ENCODE assay signal across 8 cellular contexts in genomic region chr16:2151188-2152091, GRCh38. TPM values are rescaled to one million over a fixed set of nuclear protein-coding genes. Genes with fewer than 3 reads are reported as not detected.
DNase-seq lines count a peak whose midpoint lies in the region; ATAC-seq and TF ChIP-seq lines count a peak whose summit lies in the region.

No MANE protein-coding gene starts in this region.

- H3K56ac ChIP-seq in IMR-90 (ENCODE audit: extremely low read depth, insufficient read depth, low read length): no peak overlapping the region

- H4K8ac ChIP-seq in IMR-90 (ENCODE audit: low read depth in 2 of 2, low read length in 2 of 2): no peak overlapping the region

- no peak overlapping the region for H3K4me2 ChIP-seq in IMR-90 (ENCODE audit: low read depth, low read length)

- peaks cover 10% of the 10 kb centered on the region for H3K9me1 ChIP-seq in IMR-90 (ENCODE audit: insufficient read depth, low read length)

- no TSS peak for BruUV-seq in Caco-2 (replicated peaks; lab: Mats Ljungman, UMichigan)
- BruUV-seq in IMR-90 (replicated peaks; lab: Mats Ljungman, UMichigan): no TSS peak

- no peak overlapping the region for H2AFZ ChIP-seq in IMR-90 (replicated peaks; ENCODE audit: low read length, poor library complexity)

- H3K36me3 Mint-ChIP-seq in Caco-2 (ENCODE audit: insufficient read depth, unreplicated experiment) (peaks cover 63% of the 10 kb centered on the region), naive B cell (no peaks in the 10 kb centered on the region)
- H3K36me3 Mint-ChIP-seq in activated naive CD4-positive, alpha-beta T cell treated with anti-CD3 and anti-CD28 coated beads, Interleukin-2, amount 50 U/mL, for 72 hours: peaks cover 30 to 39% of the 10 kb centered on the region in 2 donors

- H3K36me3 ChIP-seq in Caco-2 (ENCODE audit: control insufficient read depth, insufficient read depth, low read length): peaks cover 8% of the 10 kb centered on the region
- peaks cover 32% of the 10 kb centered on the region for H3K36me3 ChIP-seq in IMR-90 (ENCODE audit: control insufficient read depth, insufficient read depth, low read length)

- peak overlapping the region; percentile 36 for H3K27ac Mint-ChIP-seq in Caco-2 (ENCODE audit: unreplicated experiment)
- H3K27ac Mint-ChIP-seq in activated naive CD4-positive, alpha-beta T cell treated with anti-CD3 and anti-CD28 coated beads, Interleukin-2, amount 50 U/mL, for 72 hours: peak overlapping the region; percentile 15 to 92
- H3K27ac Mint-ChIP-seq in naive B cell: peak overlapping the region in 1 of 6 donors; percentile 10

- ATAC-seq in IMR-90 (ENCODE audit: low read depth) (no peak), naive B cell (ENCODE audit: low read depth in 2 of 2) (no peak), GM19452 (IDR thresholded peaks at IDR 0.05; ENCODE audit: unreplicated experiment) (no peak), HG03097 (IDR thresholded peaks at IDR 0.05; ENCODE audit: low FRiP score, unreplicated experiment) (no peak)
- ATAC-seq in activated naive CD4-positive, alpha-beta T cell treated with anti-CD3 and anti-CD28 coated beads, Interleukin-2, amount 50 U/mL, for 72 hours: no peak

- peak overlapping the region; percentile 66 for H2AK9ac ChIP-seq in IMR-90 (replicated peaks; ENCODE audit: low read depth, low read length, poor library complexity)

- H4K20me1 ChIP-seq in IMR-90 (ENCODE audit: insufficient read depth, low read length): peaks cover 81% of the 10 kb centered on the region

- WGBS in IMR-90 (ENCODE audit: extremely low coverage in 2 of 2, insufficient read length in 1 of 2), 2 experiments: 56% methylated on average over 6 of the region's 13 CpGs; no CpG with 5 or more reads in 1 of the 2 experiments

- H3K9me3 Mint-ChIP-seq in Caco-2 (ENCODE audit: unreplicated experiment) (no peaks in the 10 kb centered on the region), naive B cell (no peaks in the 10 kb centered on the region)
- H3K9me3 Mint-ChIP-seq in activated naive CD4-positive, alpha-beta T cell treated with anti-CD3 and anti-CD28 coated beads, Interleukin-2, amount 50 U/mL, for 72 hours: no peaks in the 10 kb centered on the region

- POLR2A ChIA-PET in Caco-2 (lab: Charles Lee): no interaction called here
- POLR2A ChIA-PET in IMR-90 (lab: Charles Lee; ENCODE audit: unreplicated experiment): no interaction called here

- H3K79me1 ChIP-seq in IMR-90 (ENCODE audit: low read depth in 1 of 2, low read length in 2 of 2): peaks cover 11 to 69% of the 10 kb centered on the region in 2 experiments; a peak in 3 of 4 replicates

- dilution Hi-C loops in IMR-90 (cut with HindIII; ENCODE audit: low sequenced_read_pairs, unreplicated experiment): no loop called here

- no peak; the same call in 1 of the 2 replicates for TF ChIP-seq POLR2A in IMR-90 (IDR thresholded peaks at IDR 0.05; ENCODE audit: low read depth, low read length)

- intact Hi-C loops in Caco-2 (cut with micrococcal nuclease; ENCODE audit: unreplicated experiment) (no loop called here), IMR-90 (cut with micrococcal nuclease) (no loop called here)

- H2BK15ac ChIP-seq in IMR-90 (ENCODE audit: low read depth, low read length): no peak overlapping the region

- H3K18ac ChIP-seq in IMR-90 (ENCODE audit: low read depth, low read length): no peak overlapping the region

- no peak overlapping the region for H3K4me3 ChIP-seq in Caco-2 (ENCODE audit: low read depth, low read length)
- H3K4me3 ChIP-seq in IMR-90 (ENCODE audit: insufficient read depth, low read depth, low read length): no peak overlapping the region

- CTCF ChIA-PET in Caco-2 (lab: Charles Lee): interaction anchor here (0.9 to 1.2 kb wide), 3 partner anchors 11 to 100 kb away, joined by 3 to 4 read pairs (median 4); partner anchors contain the start of gene ECI1
- CTCF ChIA-PET in IMR-90 (lab: Yijun Ruan, JAX): interaction anchor here (0.6 to 0.9 kb wide), 2 partner anchors 11 to 85 kb away, joined by 3 to 5 read pairs; partner anchors contain the start of gene DNASE1L2

- H3K27me3 ChIP-seq in Caco-2 (replicated peaks; ENCODE audit: control insufficient read depth, insufficient read depth, low read length) (no peaks in the 10 kb centered on the region), IMR-90 (ENCODE audit: control insufficient read depth, insufficient read depth, low read length) (no peaks in the 10 kb centered on the region)

- H3K4me1 ChIP-seq in Caco-2: peaks cover 40% of the 10 kb centered on the region
- peaks cover 40% of the 10 kb centered on the region for H3K4me1 ChIP-seq in IMR-90 (ENCODE audit: control insufficient read depth, insufficient read depth, low read length)

- no peak overlapping the region for H4K5ac ChIP-seq in IMR-90 (ENCODE audit: low read depth, low read length)

- peak overlapping the region; percentile 35 for H3K4me3 Mint-ChIP-seq in Caco-2 (ENCODE audit: unreplicated experiment)
- H3K4me3 Mint-ChIP-seq in naive B cell: peak overlapping the region in 6 of 8 donors; percentile 45 to 79 (median 65)

- H4K91ac ChIP-seq in IMR-90 (ENCODE audit: insufficient read depth, low read depth, low read length): no peak overlapping the region

- H3K27me3 Mint-ChIP-seq in Caco-2 (ENCODE audit: insufficient read depth, unreplicated experiment) (peaks cover 3% of the 10 kb centered on the region), naive B cell (no peaks in the 10 kb centered on the region)

- no peak overlapping the region for H2BK120ac ChIP-seq in IMR-90 (ENCODE audit: low read depth, low read length)

- peak overlapping the region; percentile 4; the same call in 1 of the 2 replicates for H3K9ac ChIP-seq in IMR-90 (ENCODE audit: low read depth, low read length)

- H3K4me1 Mint-ChIP-seq in Caco-2 (ENCODE audit: low read depth, unreplicated experiment) (peaks cover 20% of the 10 kb centered on the region), naive B cell (peaks cover 30 to 45% (median 30%) of the 10 kb centered on the region in 3 donors)

- no peak overlapping the region for H2AK5ac ChIP-seq in IMR-90 (ENCODE audit: low read depth, low read length)

- TF ChIP-seq RAD21 in IMR-90 (IDR thresholded peaks at IDR 0.05; ENCODE audit: low read length): no peak

- no peak overlapping the region for H3K14ac ChIP-seq in IMR-90 (replicated peaks; ENCODE audit: low read depth, low read length)

- no peak overlapping the region for H2BK20ac ChIP-seq in IMR-90 (ENCODE audit: low read depth, low read length)

- no peaks in the 10 kb centered on the region for H3K9me3 ChIP-seq in Caco-2
- H3K9me3 ChIP-seq in IMR-90 (ENCODE audit: control insufficient read depth, insufficient read depth, low read length): no peaks in the 10 kb centered on the region

- DNase-seq in Caco-2 (no peak), IMR-90 (no peak), naive B cell (no peak), NCI-H1436 (lab: John Stamatoyannopoulos, UW) (no peak)
- no peak for DNase-seq in activated naive CD4-positive, alpha-beta T cell treated with anti-CD3 and anti-CD28 coated beads, Interleukin-2, amount 50 U/mL, for 72 hours (ENCODE audit: low spot score in 2 of 2)
- no peak for DNase-seq in stimulated activated naive CD4-positive, alpha-beta T cell treated with Interleukin-2 at 50 U/mL for 16 hours (lab: John Stamatoyannopoulos, UW)

- H3K23ac ChIP-seq in IMR-90 (ENCODE audit: low read depth, low read length): 0 out of 2 replicates have a peak overlapping the region, but pooled peaks have one; percentile 17

- H2BK5ac ChIP-seq in IMR-90 (ENCODE audit: low read depth, low read length, poor library complexity, severe bottlenecking): no peak overlapping the region

- no peak overlapping the region for H3K4ac ChIP-seq in IMR-90 (ENCODE audit: low read depth, low read length)

- TF ChIP-seq CTCF in Caco-2 (IDR thresholded peaks at IDR 0.05; ENCODE audit: insufficient read depth in 1 of 2, low read depth in 1 of 2, low read length in 1 of 2, severe bottlenecking in 1 of 2, unreplicated experiment in 1 of 2) (no peak), IMR-90 (conservative IDR thresholded peaks at IDR 0.05; ENCODE audit: low read depth, low read length) (no peak)

- no peak overlapping the region for H3K27ac ChIP-seq in IMR-90 (ENCODE audit: insufficient read depth, low read length)

- in situ Hi-C loops in IMR-90 (cut with MboI; ENCODE audit: low sequenced_read_pairs): no loop called here

RNA-seq across cellular contexts. Expression of gene RAB26, which starts 3.0 kb away (rescaled TPM):
- 1.0 and 1.2 TPM in 2 replicates for total RNA-seq in Caco-2 (2022)
- total RNA-seq in IMR-90 (2012; rRNA removed): 1.1 TPM in 2 replicates
- 4.5 and 4.8 TPM in 2 replicates for polyA plus RNA-seq in IMR-90 (2012; rRNA removed)
- 2.8 and 4.9 TPM in 2 replicates for polyA plus RNA-seq in IMR-90 (2012; cell fraction: cytosol; rRNA removed)
- 33.0 and 40.5 TPM in 2 replicates for polyA plus RNA-seq in IMR-90 (2012; cell fraction: nucleus; rRNA removed; ENCODE audit: low replicate concordance)
- total RNA-seq in activated naive CD4-positive, alpha-beta T cell treated with anti-CD3 and anti-CD28 coated beads, Interleukin-2, amount 50 U/mL, for 72 hours: under 1 TPM in 1 of 2 donors, not detected in 1; 0.80 TPM
- 1 to 10 TPM in 4 of 6 donors, under 1 TPM in 1, not detected in 1; 0.66 to 2.7 (median 1.4) TPM for polyA plus RNA-seq in naive B cell (ENCODE audit: low read depth in 6 of 6)

RNA-seq across cellular contexts. Expression of gene TRAF7, which starts 4.1 kb away (rescaled TPM):
- 61.4 and 66.3 TPM in 2 replicates for total RNA-seq in Caco-2 (2022)
- total RNA-seq in IMR-90 (2012; rRNA removed): 26.4 and 29.6 TPM in 2 replicates
- polyA plus RNA-seq in IMR-90 (2012; rRNA removed): 52.6 and 55.1 TPM in 2 replicates
- polyA plus RNA-seq in IMR-90 (2012; cell fraction: cytosol; rRNA removed): 37.0 and 60.8 TPM in 2 replicates
- 79.2 and 173 TPM in 2 replicates for polyA plus RNA-seq in IMR-90 (2012; cell fraction: nucleus; rRNA removed; ENCODE audit: low replicate concordance)
- 10 to 100 TPM; 67.7 to 92.0 TPM for total RNA-seq in activated naive CD4-positive, alpha-beta T cell treated with anti-CD3 and anti-CD28 coated beads, Interleukin-2, amount 50 U/mL, for 72 hours
- polyA plus RNA-seq in naive B cell (ENCODE audit: low read depth in 6 of 6): 1 to 10 TPM; 4.2 to 9.4 (median 5.6) TPM

RNA-seq across cellular contexts. Expression of gene PKD1, which starts 15.7 kb away (rescaled TPM):
- total RNA-seq in Caco-2 (2022) (70.5 and 76.2 TPM in 2 replicates), IMR-90 (2012; rRNA removed) (7.9 and 15.6 TPM in 2 replicates)
- polyA plus RNA-seq in IMR-90 (2012; rRNA removed) (97.3 and 118 TPM in 2 replicates), naive B cell (ENCODE audit: low read depth in 6 of 6) (10 to 100 TPM in 1 of 6 donors, 1 to 10 TPM in 5; 2.8 to 10.4 (median 4.0) TPM)
- polyA plus RNA-seq in IMR-90 (2012; cell fraction: cytosol; rRNA removed): 53.6 and 146 TPM in 2 replicates
- polyA plus RNA-seq in IMR-90 (2012; cell fraction: nucleus; rRNA removed; ENCODE audit: low replicate concordance): 423 and 1,655 TPM in 2 replicates
- total RNA-seq in activated naive CD4-positive, alpha-beta T cell treated with anti-CD3 and anti-CD28 coated beads, Interleukin-2, amount 50 U/mL, for 72 hours: 10 to 100 TPM; 77.0 to 87.6 TPM

RNA-seq across cellular contexts. Expression of gene CASKIN1, which starts 45.0 kb away (rescaled TPM):
- total RNA-seq in Caco-2 (2022) (6.6 and 10.8 TPM in 2 replicates), IMR-90 (2012; rRNA removed) (not detected in 2 replicates)
- polyA plus RNA-seq in IMR-90 (2012; rRNA removed) (0.05 and 0.06 TPM in 2 replicates), naive B cell (ENCODE audit: low read depth in 6 of 6) (not detected)
- 0.05 and 0.09 TPM in 2 replicates for polyA plus RNA-seq in IMR-90 (2012; cell fraction: cytosol; rRNA removed)
- polyA plus RNA-seq in IMR-90 (2012; cell fraction: nucleus; rRNA removed; ENCODE audit: low replicate concordance): 0.76 and 1.1 TPM in 2 replicates
- 10 to 100 TPM in 1 of 2 donors, under 1 TPM in 1; 0.77 to 11.3 TPM for total RNA-seq in activated naive CD4-positive, alpha-beta T cell treated with anti-CD3 and anti-CD28 coated beads, Interleukin-2, amount 50 U/mL, for 72 hours

RNA-seq across cellular contexts. Expression of gene MLST8, which starts 53.8 kb away (rescaled TPM):
- total RNA-seq in Caco-2 (2022): 53.1 and 59.7 TPM in 2 replicates
- total RNA-seq in IMR-90 (2012; rRNA removed): 34.4 and 50.3 TPM in 2 replicates
- 93.7 and 94.1 TPM in 2 replicates for polyA plus RNA-seq in IMR-90 (2012; rRNA removed)
- 56.2 and 108 TPM in 2 replicates for polyA plus RNA-seq in IMR-90 (2012; cell fraction: cytosol; rRNA removed)
- 97.5 and 242 TPM in 2 replicates for polyA plus RNA-seq in IMR-90 (2012; cell fraction: nucleus; rRNA removed; ENCODE audit: low replicate concordance)
- total RNA-seq in activated naive CD4-positive, alpha-beta T cell treated with anti-CD3 and anti-CD28 coated beads, Interleukin-2, amount 50 U/mL, for 72 hours: 10 to 100 TPM; 49.5 to 52.2 TPM
- 10 to 100 TPM; 28.1 to 43.1 (median 33.4) TPM for polyA plus RNA-seq in naive B cell (ENCODE audit: low read depth in 6 of 6)
